Comparison of ENCODE assay signal across 8 cellular contexts in the genomic region with DNA sequence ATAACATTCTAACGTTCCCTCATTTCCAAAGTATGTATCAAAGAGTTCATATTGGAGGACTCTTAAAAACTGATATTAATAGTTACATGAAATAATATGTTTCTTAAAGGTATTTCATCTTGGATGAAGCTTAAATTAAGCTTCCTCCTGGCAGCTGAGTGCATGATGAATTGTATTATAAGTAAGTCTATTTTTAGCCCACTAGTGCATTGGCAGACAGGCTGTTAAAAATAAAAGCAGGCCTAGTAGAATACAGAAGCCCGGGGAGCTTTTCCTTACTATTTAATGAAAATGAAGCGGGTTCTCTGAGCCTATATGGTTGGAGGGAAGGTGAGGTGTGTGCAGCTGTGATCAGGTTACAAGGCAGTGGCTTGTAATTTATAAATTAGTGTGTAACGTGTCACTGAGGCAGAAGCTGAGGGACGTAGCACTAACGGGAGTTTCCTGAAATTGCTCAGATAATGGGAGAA.
DNase-seq lines count a peak whose midpoint lies in the region; ATAC-seq, FAIRE-seq and TF ChIP-seq lines count a peak whose summit lies in the region.

No MANE protein-coding gene starts in this region.

- no peak overlapping the region for H3K4me2 ChIP-seq in keratinocyte (ENCODE audit: control insufficient read depth, extremely low read depth, insufficient read depth, low read depth, low read length)
- no peak overlapping the region for H3K4me2 ChIP-seq in OCI-LY7 (ENCODE audit: low read length)

- H3K9me3 ChIP-seq in Peyer's patch = peaks cover 0 to 5% (median 0%) of the 10 kb centered on the region in 4 donors
- no peaks in the 10 kb centered on the region for H3K9me3 ChIP-seq in keratinocyte (ENCODE audit: control insufficient read depth, low read depth, low read length)
- no peaks in the 10 kb centered on the region for H3K9me3 ChIP-seq in OCI-LY7 (ENCODE audit: low read length)

- H3K27me3 ChIP-seq in Peyer's patch = no peaks in the 10 kb centered on the region
- H3K27me3 ChIP-seq in keratinocyte (ENCODE audit: control insufficient read depth, extremely low read depth, insufficient read depth, low read length) = peaks cover 13% of the 10 kb centered on the region

- FAIRE-seq in A204.1 (lab: Jason Lieb, UNC) (peak; percentile 34), keratinocyte (lab: Jason Lieb, UNC) (no peak)

- peak overlapping the region in 1 of 4 donors; percentile 20 for H3K4me3 ChIP-seq in Peyer's patch
- H3K4me3 ChIP-seq in keratinocyte (ENCODE audit: control insufficient read depth in 2 of 3, extremely low read depth in 1 of 3, insufficient read depth in 2 of 3, low read depth in 1 of 3, low read length in 3 of 3) = no peak overlapping the region
- no peak overlapping the region for H3K4me3 ChIP-seq in OCI-LY7 (ENCODE audit: low read depth, low read length, poor library complexity, severe bottlenecking)

- H3K36me3 ChIP-seq in Peyer's patch (no peaks in the 10 kb centered on the region), keratinocyte (ENCODE audit: control insufficient read depth in 2 of 2, extremely low read depth in 1 of 2, insufficient read depth in 2 of 2, low read length in 2 of 2) (no peaks in the 10 kb centered on the region), OCI-LY7 (ENCODE audit: insufficient read depth, low read length) (no peaks in the 10 kb centered on the region)

- dilution Hi-C loops in keratinocyte (cut with MboI; ENCODE audit: extremely low pct_ligation_motif_present, low sequenced_read_pairs) = no loop called here

- peak; percentile 6 for ATAC-seq in GM19463 (IDR thresholded peaks at IDR 0.05; ENCODE audit: unreplicated experiment)

- CTCF ChIA-PET in OCI-LY7 (lab: Charles Lee; ENCODE audit: unreplicated experiment) = interaction anchor here (0.5 to 2.3 kb wide), 4 partner anchors 35 to 908 kb away, joined by 4 to 7 read pairs (median 4); no protein-coding TSS in a partner anchor

- DNase-seq in Peyer's patch (no peak), keratinocyte (ENCODE audit: low read depth, low spot score) (no peak), KG1 (lab: John Stamatoyannopoulos, UW) (no peak), OCI-LY7 (ENCODE audit: low spot score) (no peak)
- DNase-seq in activated CD8-positive, alpha-beta memory T cell treated with anti-CD3 and anti-CD28 coated beads for 24 hours = no peak
- no peak for DNase-seq in activated naive CD4-positive, alpha-beta T cell treated with anti-CD3 and anti-CD28 coated beads, Interleukin-2, amount 50 U/mL, for 16 hours

- TF ChIP-seq CTCF in Peyer's patch (IDR thresholded peaks at IDR 0.05) (no peak), keratinocyte (optimal IDR thresholded peaks at IDR 0.05 in 1 of 3, IDR thresholded peaks at IDR 0.05 in 1 of 3, conservative IDR thresholded peaks at IDR 0.05 in 1 of 3; ENCODE audit: extremely low read depth in 1 of 3, insufficient read depth in 2 of 3, low read length in 3 of 3) (no peak), OCI-LY7 (conservative IDR thresholded peaks at IDR 0.05; ENCODE audit: low read length) (no peak)

- POLR2A ChIA-PET in OCI-LY7 (lab: Charles Lee) = interaction anchor here (0.6 to 1.5 kb wide), 7 partner anchors 10 to 1027 kb away, joined by 3 to 5 read pairs (median 3); no protein-coding TSS in a partner anchor

- no peaks in the 10 kb centered on the region for H3K9me2 ChIP-seq in OCI-LY7 (ENCODE audit: insufficient read depth, low read length)

- no TSS peak for BruUV-seq in OCI-LY7 (replicated peaks; lab: Mats Ljungman, UMichigan)

- H4K20me1 ChIP-seq in keratinocyte (ENCODE audit: control insufficient read depth, extremely low read depth, insufficient read depth, low read length) (no peaks in the 10 kb centered on the region), OCI-LY7 (ENCODE audit: insufficient read depth, low read length) (no peaks in the 10 kb centered on the region)

- H3K9ac ChIP-seq in keratinocyte (ENCODE audit: control insufficient read depth, extremely low read depth, insufficient read depth, low read length) = no peak overlapping the region

- no peak for TF ChIP-seq POLR2A in Peyer's patch (IDR thresholded peaks at IDR 0.05)

- no peaks in the 10 kb centered on the region for H3K9me1 ChIP-seq in keratinocyte (ENCODE audit: control insufficient read depth, extremely low read depth, insufficient read depth, low read length)

- no peaks in the 10 kb centered on the region for H3K79me2 ChIP-seq in keratinocyte (ENCODE audit: control insufficient read depth, insufficient read depth, low read length)
- H3K79me2 ChIP-seq in OCI-LY7 (ENCODE audit: insufficient read depth, low read depth, low read length) = no peaks in the 10 kb centered on the region

- peaks cover 0 to 6% (median 0%) of the 10 kb centered on the region in 4 donors for H3K4me1 ChIP-seq in Peyer's patch
- H3K4me1 ChIP-seq in keratinocyte (ENCODE audit: control insufficient read depth, extremely low read depth, insufficient read depth, low read length) = no peaks in the 10 kb centered on the region
- peaks cover 5% of the 10 kb centered on the region for H3K4me1 ChIP-seq in OCI-LY7 (ENCODE audit: insufficient read depth, low read length, poor library complexity, severe bottlenecking)

- intact Hi-C loops in OCI-LY7 (cut with micrococcal nuclease; ENCODE audit: unreplicated experiment) = loop anchor here (1.0 kb wide), 1 partner anchor 35 kb away; no protein-coding TSS in a partner anchor

- H2AFZ ChIP-seq in keratinocyte (ENCODE audit: control insufficient read depth, low read length) (peak overlapping the region; percentile 58), OCI-LY7 (ENCODE audit: low read length) (no peak overlapping the region)

- H3K27ac ChIP-seq in Peyer's patch (peak overlapping the region in 3 of 4 donors; percentile 25 to 79 (median 31)), keratinocyte (ENCODE audit: control insufficient read depth, insufficient read depth, low read length) (no peak overlapping the region), OCI-LY7 (ENCODE audit: low read depth, low read length, poor library complexity, severe bottlenecking) (no peak overlapping the region)

Comparison
In these comparisons a context has a peak if more than half of its experiments do, and no peak if none do; other contexts are left out.
1. H3K27ac ChIP-seq: peak in Peyer's patch (3 of 4); none in keratinocyte (single experiment) and OCI-LY7 (single experiment).